23 cellular contexts compared by ENCODE assay signal in the genomic region with DNA sequence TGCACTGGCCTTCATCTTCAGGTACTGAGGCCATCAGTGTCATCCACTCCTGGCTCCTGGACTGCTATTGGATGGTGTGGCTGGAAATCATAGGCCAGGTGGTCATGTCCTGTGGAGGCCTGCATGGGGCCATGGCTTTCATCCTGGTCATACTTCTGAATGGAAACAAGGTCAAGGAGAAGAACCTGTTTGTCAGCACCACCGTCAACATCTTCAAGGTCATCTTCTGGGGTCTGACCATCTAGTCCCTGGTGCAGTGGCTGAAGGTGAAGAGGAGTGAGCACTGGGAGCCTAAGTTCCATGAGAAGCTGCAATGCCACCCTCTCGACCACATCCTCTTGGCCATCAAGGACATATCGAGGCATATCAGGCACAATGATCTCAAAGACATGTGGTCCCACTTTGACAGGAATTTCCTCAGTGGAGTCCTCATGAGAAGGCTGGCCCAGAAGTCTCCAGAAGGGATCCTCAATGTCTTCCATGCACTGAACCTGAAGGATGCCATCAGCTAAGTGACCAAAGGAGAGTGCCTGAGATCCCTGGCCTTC.
"Had no signal": no experiment of that assay in that cellular context is flagged by ENCODE, and none has a peak within 500 bp of the region (broad histone marks: within the 10 kb centered on the region; RNA-seq: fewer than 3 reads in every experiment).

No MANE protein-coding gene starts in this region.

- H3K9me3 Mint-ChIP-seq: activated naive CD4-positive, alpha-beta T cell treated with anti-CD3 and anti-CD28 coated beads for 36 hours; activated naive CD8-positive, alpha-beta T cell treated with anti-CD3 and anti-CD28 coated beads for 36 hours; activated T-helper 17 cell treated with anti-CD3 and anti-CD28 coated beads, Interleukin-2, amount 50 U/mL, for 72 hours had no signal

- H3K27me3 ChIP-seq: Peyer's patch, SJCRH30 had no signal

- H3K4me1 ChIP-seq: Peyer's patch, SJCRH30 had no signal

- ATAC-seq: activated CD4-positive, CD25-positive, alpha-beta regulatory T cell treated with anti-CD3 and anti-CD28 coated beads, Interleukin-2, amount 50 U/mL, for 24 hours; activated T-helper 17 cell treated with anti-CD3 and anti-CD28 coated beads, Interleukin-2, amount 50 U/mL, for 72 hours had no signal

- H3K4me2 ChIP-seq: SK-N-SH had no signal

- H3K4me3 Mint-ChIP-seq: activated naive CD4-positive, alpha-beta T cell treated with anti-CD3 and anti-CD28 coated beads for 36 hours; activated naive CD8-positive, alpha-beta T cell treated with anti-CD3 and anti-CD28 coated beads for 36 hours; activated T-helper 17 cell treated with anti-CD3 and anti-CD28 coated beads, Interleukin-2, amount 50 U/mL, for 72 hours had no signal

- H3K36me3 ChIP-seq: brain microvascular endothelial cell, Peyer's patch, SJCRH30 had no signal

- H3K4me3 ChIP-seq: Peyer's patch, SJCRH30 had no signal

- H3K36me3 Mint-ChIP-seq: activated naive CD8-positive, alpha-beta T cell treated with anti-CD3 and anti-CD28 coated beads for 36 hours had no signal

- H3K27ac Mint-ChIP-seq: activated naive CD4-positive, alpha-beta T cell treated with anti-CD3 and anti-CD28 coated beads for 36 hours; activated naive CD8-positive, alpha-beta T cell treated with anti-CD3 and anti-CD28 coated beads for 36 hours; activated T-helper 17 cell treated with anti-CD3 and anti-CD28 coated beads, Interleukin-2, amount 50 U/mL, for 72 hours had no signal

- H3K9me3 ChIP-seq: Peyer's patch, SJCRH30, SK-N-SH had no signal

- DNase-seq: activated CD4-positive, alpha-beta T cell treated with anti-CD3 and anti-CD28 coated beads for 4 hours; activated CD4-positive, alpha-beta T cell treated with anti-CD3 and anti-CD28 coated beads, Interleukin-2, amount 50 U/mL, for 4 hours; activated gamma-delta T cell; activated naive CD4-positive, alpha-beta T cell treated with anti-CD3 and anti-CD28 coated beads for 36 hours; activated naive CD8-positive, alpha-beta T cell treated with anti-CD3 and anti-CD28 coated beads for 36 hours; activated T-cell treated with anti-CD3 and anti-CD28 coated beads for 4 hours; brain microvascular endothelial cell; caudate nucleus; KG1; NCI-H1048; NCI-H146; NCI-H187 treated with DMSO at 0.1 percent for 48 hours; NCI-H2081 treated with DMSO at 0.1 percent for 48 hours; NCI-H446; NCI-H524; Peyer's patch; Right ventricle myocardium superior; SJCRH30; SK-N-SH; SW 1271 had no signal

- H3K4me1 Mint-ChIP-seq: activated naive CD8-positive, alpha-beta T cell treated with anti-CD3 and anti-CD28 coated beads for 36 hours; activated T-helper 17 cell treated with anti-CD3 and anti-CD28 coated beads, Interleukin-2, amount 50 U/mL, for 72 hours had no signal

- H3K27ac ChIP-seq: brain microvascular endothelial cell, Peyer's patch, RWPE1, SJCRH30 had no signal

- H3K9ac ChIP-seq: SK-N-SH had no signal
